23 cellular contexts compared by ENCODE assay signal in the genomic region with DNA sequence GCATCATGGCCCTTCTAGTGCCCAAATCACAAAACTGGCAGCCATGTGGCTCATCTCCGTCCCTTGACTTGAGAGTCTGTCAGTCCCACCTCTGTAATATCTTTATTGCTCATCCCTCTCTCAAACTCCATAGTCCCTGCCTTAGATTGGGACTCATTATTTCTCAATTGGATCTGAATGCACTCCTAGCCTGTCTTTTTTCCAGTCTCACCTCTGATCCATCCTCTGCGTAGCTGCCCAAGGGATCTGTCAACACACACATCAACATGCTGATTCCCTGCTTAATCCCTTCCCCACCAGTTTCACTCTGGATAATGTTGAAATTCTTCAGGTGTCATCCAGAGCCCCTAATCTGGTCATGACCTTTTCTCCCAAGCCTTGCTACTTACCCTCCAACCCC. TPM values are rescaled to one million over a fixed set of nuclear protein-coding genes. Genes with fewer than 3 reads are reported as not detected.
DNase-seq lines count a peak whose midpoint lies in the region; ATAC-seq and TF ChIP-seq lines count a peak whose summit lies in the region.
"Had no signal": no experiment of that assay in that cellular context is flagged by ENCODE, and none has a peak within 500 bp of the region (broad histone marks: within the 10 kb centered on the region; RNA-seq: fewer than 3 reads in every experiment).

No MANE protein-coding gene starts in this region.

- H3K36me3 ChIP-seq in left ventricle myocardium inferior (peaks cover 16% of the 10 kb centered on the region), mammary epithelial cell (ENCODE audit: insufficient read depth, low read length) (no peaks in the 10 kb centered on the region)
- H3K36me3 ChIP-seq: BE2C; BLaER1 treated with 17β-estradiol and CSF1 and Interleukin-3, amounts not matched to agents 10 nM and 100 nM; HAP-1 had no signal

- intact Hi-C loops in Right ventricle myocardium inferior (cut with DNase I) (no loop called here), left ventricle myocardium inferior (cut with micrococcal nuclease) (no loop called here), mammary epithelial cell (cut with micrococcal nuclease) (no loop called here)

- H3K9me3 ChIP-seq in left ventricle myocardium inferior (replicated peaks) (no peaks in the 10 kb centered on the region), mammary epithelial cell (replicated peaks; ENCODE audit: insufficient read depth, low read length) (no peaks in the 10 kb centered on the region)
- H3K9me3 ChIP-seq: A549; BE2C; BLaER1 treated with 17β-estradiol and CSF1 and Interleukin-3, amounts not matched to agents 10 nM and 100 nM; HAP-1 had no signal

- H3K4me1 ChIP-seq in left ventricle myocardium inferior: no peaks in the 10 kb centered on the region
- H3K4me1 ChIP-seq in mammary epithelial cell (ENCODE audit: insufficient read depth, low read length): peaks cover 5% of the 10 kb centered on the region
- H3K4me1 ChIP-seq: A549, BE2C, HAP-1 had no signal

- H3K4me3 ChIP-seq in left ventricle myocardium inferior: no peak overlapping the region
- H3K4me3 ChIP-seq in mammary epithelial cell (replicated peaks in 1 of 3; ENCODE audit: insufficient read depth in 1 of 3, low read depth in 2 of 3, low read length in 3 of 3): no peak overlapping the region
- H3K4me3 ChIP-seq: A549; BLaER1 treated with 17β-estradiol and CSF1 and Interleukin-3, amounts not matched to agents 10 nM and 100 nM; GM12878; GM23338; HAP-1 had no signal

- CTCF ChIA-PET in mammary epithelial cell (lab: Charles Lee; ENCODE audit: low non-redundant PET): no interaction called here

- no TSS peak for BruUV-seq in mammary epithelial cell (replicated peaks; lab: Mats Ljungman, UMichigan)

- H3K27ac ChIP-seq in left ventricle myocardium inferior (replicated peaks): no peak overlapping the region
- no peak overlapping the region for H3K27ac ChIP-seq in mammary epithelial cell (ENCODE audit: insufficient read depth, low read depth, low read length)
- H3K27ac ChIP-seq: A549; BLaER1 treated with 17β-estradiol and CSF1 and Interleukin-3, amounts not matched to agents 10 nM and 100 nM had no signal

- H3K4me2 ChIP-seq in mammary epithelial cell (ENCODE audit: insufficient read depth, low read depth, low read length): no peak overlapping the region
- H3K4me2 ChIP-seq: A549, GM23338 had no signal

- in situ Hi-C loops in mammary epithelial cell (cut with MboI; ENCODE audit: low sequenced_read_pairs in 2 of 2): no loop called here

- dilution Hi-C loops in mammary epithelial cell (cut with HindIII; ENCODE audit: low sequenced_read_pairs): no loop called here

- no peak overlapping the region for H3K9ac ChIP-seq in mammary epithelial cell (ENCODE audit: insufficient read depth, low read length)
- H3K9ac ChIP-seq: BLaER1 treated with 17β-estradiol and CSF1 and Interleukin-3, amounts not matched to agents 10 nM and 100 nM had no signal

- no peaks in the 10 kb centered on the region for H3K79me2 ChIP-seq in mammary epithelial cell (ENCODE audit: insufficient read depth, low read length)

- DNase-seq in Right ventricle myocardium inferior (ENCODE audit: missing footprints): no peak
- no peak for DNase-seq in left ventricle myocardium inferior
- DNase-seq in ELF-1 (ENCODE audit: low read depth, low spot score): peak; percentile 6
- DNase-seq in ecto neural progenitor cell (ENCODE audit: low spot score): peak; percentile 3
- no peak for DNase-seq in SHP77 (lab: John Stamatoyannopoulos, UW)
- DNase-seq in mammary epithelial cell: no peak
- DNase-seq: 8988T; ACHN; AML-193; BE2C; CD4-positive, alpha-beta memory T cell; COR-L47; DMS153; DND-41; GDM1; HFFc6 had no signal

- no peak overlapping the region for H2AFZ ChIP-seq in mammary epithelial cell (ENCODE audit: low read depth, low read length)
- H2AFZ ChIP-seq: GM23338 had no signal

- ATAC-seq in Right ventricle myocardium inferior (peak; percentile 20), HG03196 (IDR thresholded peaks at IDR 0.05; ENCODE audit: unreplicated experiment) (no peak)
- ATAC-seq: A549, GM12878, GM23338 had no signal

- 83% methylated on average over 2 of the region's 2 CpGs for WGBS in mammary epithelial cell (ENCODE audit: low coverage, missing lambda C conversion rate)

- TF ChIP-seq CTCF in left ventricle myocardium inferior (IDR thresholded peaks at IDR 0.05; ENCODE audit: borderline replicate concordance) (no peak), mammary epithelial cell (conservative IDR thresholded peaks at IDR 0.05 in 1 of 2, IDR thresholded peaks at IDR 0.05 in 1 of 2; ENCODE audit: extremely low read depth in 1 of 2, insufficient read depth in 1 of 2, low read depth in 1 of 2, low read length in 2 of 2) (no peak)

- H3K27me3 ChIP-seq in left ventricle myocardium inferior (ENCODE audit: low read depth) (no peaks in the 10 kb centered on the region), mammary epithelial cell (ENCODE audit: insufficient read depth, low read length) (no peaks in the 10 kb centered on the region)
- H3K27me3 ChIP-seq: BE2C; BLaER1 treated with 17β-estradiol and CSF1 and Interleukin-3, amounts not matched to agents 10 nM and 100 nM had no signal

- no peaks in the 10 kb centered on the region for H4K20me1 ChIP-seq in mammary epithelial cell (ENCODE audit: insufficient read depth, low read length)
- H4K20me1 ChIP-seq: BLaER1 treated with 17β-estradiol and CSF1 and Interleukin-3, amounts not matched to agents 10 nM and 100 nM had no signal

RNA-seq across cellular contexts. Expression of gene NMNAT3, which starts 39.3 kb away (rescaled TPM):
- total RNA-seq in Right ventricle myocardium inferior (11.0 TPM), left ventricle myocardium inferior (10.7 TPM), mammary epithelial cell (1 to 10 TPM; 3.2 to 3.8 TPM)
- 0.19 TPM for polyA plus RNA-seq in mammary epithelial cell
- polyA minus RNA-seq in mammary epithelial cell: not detected
- total RNA-seq: H4 had no signal

Comparison
In these comparisons a context has a peak if more than half of its experiments do, and no peak if none do; other contexts are left out.
1. DNase-seq: peak in ELF-1 (single experiment) and ecto neural progenitor cell (single experiment); none in Right ventricle myocardium inferior (single experiment), left ventricle myocardium inferior (single experiment), SHP77 (0 of 2) and mammary epithelial cell (single experiment).